Comparison of ENCODE assay signal across 24 cellular contexts in genomic region chr4:32340591-32340990, GRCh38.
DNase-seq lines count a peak whose midpoint lies in the region; ATAC-seq and TF ChIP-seq lines count a peak whose summit lies in the region.
"Had no signal": no experiment of that assay in that cellular context is flagged by ENCODE, and none has a peak within 500 bp of the region (broad histone marks: within the 10 kb centered on the region; RNA-seq: fewer than 3 reads in every experiment).

No MANE protein-coding gene starts in this region.

- H3K36me3 Mint-ChIP-seq in endodermal cell (ENCODE audit: low read depth) (no peaks in the 10 kb centered on the region), osteocyte (ENCODE audit: unreplicated experiment) (peaks cover 1% of the 10 kb centered on the region)
- H3K36me3 Mint-ChIP-seq in activated T-cell treated with anti-CD3 and anti-CD28 coated beads, Interleukin-2, amount 50 U/mL, for 72 hours (ENCODE audit: insufficient read depth in 2 of 2): no peaks in the 10 kb centered on the region
- H3K36me3 Mint-ChIP-seq: CD14-positive monocyte had no signal

- intact Hi-C loops in PC-9 (cut with micrococcal nuclease; ENCODE audit: unreplicated experiment) (no loop called here), upper lobe of right lung (cut with DNase I) (no loop called here)

- no peak overlapping the region for H2AFZ ChIP-seq in PC-9

- H3K9me3 ChIP-seq in BE2C (no peaks in the 10 kb centered on the region; the same call in 1 of the 2 replicates), PC-9 (ENCODE audit: insufficient read depth, low read depth) (no peaks in the 10 kb centered on the region), endodermal cell (ENCODE audit: control insufficient read depth, low read length) (no peaks in the 10 kb centered on the region), upper lobe of right lung (no peaks in the 10 kb centered on the region)
- H3K9me3 ChIP-seq: SK-N-SH had no signal

- ATAC-seq in GM19395 (IDR thresholded peaks at IDR 0.05; ENCODE audit: unreplicated experiment) (no peak), upper lobe of right lung (no peak)
- no peak for ATAC-seq in activated T-cell treated with anti-CD3 and anti-CD28 coated beads, Interleukin-2, amount 50 U/mL, for 72 hours (replicated peaks in 1 of 2)

- peak; percentile 20; the same call in 1 of the 2 replicates for TF ChIP-seq CTCF in BE2C (IDR thresholded peaks at IDR 0.05; ENCODE audit: low read depth, low read length)
- TF ChIP-seq CTCF in PC-9 (conservative IDR thresholded peaks at IDR 0.05): peak; percentile 34; the same call in 1 of the 2 replicates
- peak; percentile 59 for TF ChIP-seq CTCF in endodermal cell (conservative IDR thresholded peaks at IDR 0.05)
- TF ChIP-seq CTCF in osteocyte (IDR thresholded peaks at IDR 0.05): no peak
- no peak for TF ChIP-seq CTCF in upper lobe of right lung (IDR thresholded peaks at IDR 0.05)

- CTCF ChIA-PET in PC-9 (lab: Charles Lee): no interaction called here

- H3K9me3 Mint-ChIP-seq in endodermal cell: no peaks in the 10 kb centered on the region
- H3K9me3 Mint-ChIP-seq in activated T-cell treated with anti-CD3 and anti-CD28 coated beads, Interleukin-2, amount 50 U/mL, for 72 hours: peaks cover 7 to 8% of the 10 kb centered on the region in 2 donors
- H3K9me3 Mint-ChIP-seq in osteocyte (ENCODE audit: unreplicated experiment): peaks cover 2% of the 10 kb centered on the region
- H3K9me3 Mint-ChIP-seq: H9 had no signal

- H3K27ac Mint-ChIP-seq in endodermal cell (no peak overlapping the region), osteocyte (ENCODE audit: unreplicated experiment) (no peak overlapping the region)
- H3K27ac Mint-ChIP-seq in activated T-cell treated with anti-CD3 and anti-CD28 coated beads, Interleukin-2, amount 50 U/mL, for 72 hours: no peak overlapping the region
- H3K27ac Mint-ChIP-seq: CD14-positive monocyte, HFFc6 had no signal

- H3K4me3 ChIP-seq in BE2C (ENCODE audit: low read depth, low read length) (no peak overlapping the region), PC-9 (no peak overlapping the region), endodermal cell (ENCODE audit: low read length) (no peak overlapping the region), upper lobe of right lung (no peak overlapping the region)

- no peak overlapping the region for H3K27ac ChIP-seq in PC-9
- H3K27ac ChIP-seq in endodermal cell (ENCODE audit: low read depth, low read length): no peak overlapping the region
- H3K27ac ChIP-seq in upper lobe of right lung: no peak overlapping the region
- H3K27ac ChIP-seq: RWPE1 had no signal

- H4K20me1 ChIP-seq in PC-9 (ENCODE audit: insufficient read depth): no peaks in the 10 kb centered on the region

- H3K4me1 Mint-ChIP-seq in endodermal cell (peaks cover 9% of the 10 kb centered on the region), osteocyte (ENCODE audit: unreplicated experiment) (no peaks in the 10 kb centered on the region)
- H3K4me1 Mint-ChIP-seq in activated T-cell treated with anti-CD3 and anti-CD28 coated beads, Interleukin-2, amount 50 U/mL, for 72 hours (ENCODE audit: low read depth): no peaks in the 10 kb centered on the region
- H3K4me1 Mint-ChIP-seq: CD14-positive monocyte had no signal

- no peaks in the 10 kb centered on the region for H3F3A ChIP-seq in PC-9 (ENCODE audit: insufficient read depth, low read depth)

- no peak for DNase-seq in BE2C
- DNase-seq in NAMALWA (ENCODE audit: low spot score): peak; percentile 11
- DNase-seq in PC-9: no peak
- no peak for DNase-seq in endodermal cell
- no peak for DNase-seq in activated T-cell treated with anti-CD3 and anti-CD28 coated beads, Interleukin-2, amount 50 U/mL, for 72 hours
- no peak for DNase-seq in osteocyte (ENCODE audit: extremely low spot score, unreplicated experiment)
- no peak for DNase-seq in upper lobe of right lung
- DNase-seq: AML-193; DMS79 treated with DMSO at 0.1 percent for 48 hours; H9; HFFc6; KG1; NCI-H1105; NCI-H146; NCI-H2029; NCI-H226; NCI-H510A treated with DMSO at 0.1 percent for 48 hours; NCI-H748 treated with DMSO at 0.1 percent for 48 hours; NK-92 treated with Interleukin-12 subunit alpha and Interleukin-12 subunit beta, amount 100 ng/mL, for 24 hours; SIG-M5; SK-N-SH had no signal

- no TSS peak for BruUV-seq in PC-9 (replicated peaks; lab: Mats Ljungman, UMichigan)

- H3K9me2 ChIP-seq in PC-9 (ENCODE audit: insufficient read depth): no peaks in the 10 kb centered on the region
- H3K9me2 ChIP-seq: SK-N-SH had no signal

- no peak overlapping the region for H3K4me2 ChIP-seq in PC-9
- H3K4me2 ChIP-seq: SK-N-SH had no signal

- no peaks in the 10 kb centered on the region for H3K79me2 ChIP-seq in PC-9 (ENCODE audit: low read depth)

- no peak overlapping the region for H3K9ac ChIP-seq in endodermal cell (ENCODE audit: extremely low read depth, low read length, poor library complexity, severe bottlenecking)
- H3K9ac ChIP-seq: SK-N-SH had no signal

- H3K36me3 ChIP-seq in BE2C (no peaks in the 10 kb centered on the region), PC-9 (ENCODE audit: low read depth) (no peaks in the 10 kb centered on the region), endodermal cell (ENCODE audit: control insufficient read depth, insufficient read depth, low read length) (no peaks in the 10 kb centered on the region), upper lobe of right lung (no peaks in the 10 kb centered on the region)

- POLR2A ChIA-PET in PC-9 (lab: Charles Lee; ENCODE audit: unreplicated experiment): no interaction called here

- H3K4me3 Mint-ChIP-seq in endodermal cell (no peak overlapping the region), osteocyte (ENCODE audit: unreplicated experiment) (no peak overlapping the region)
- no peak overlapping the region for H3K4me3 Mint-ChIP-seq in activated T-cell treated with anti-CD3 and anti-CD28 coated beads, Interleukin-2, amount 50 U/mL, for 72 hours
- H3K4me3 Mint-ChIP-seq: CD14-positive monocyte, H9, HFFc6 had no signal

- H3K27me3 Mint-ChIP-seq in endodermal cell (ENCODE audit: insufficient read depth) (no peaks in the 10 kb centered on the region), osteocyte (ENCODE audit: unreplicated experiment) (no peaks in the 10 kb centered on the region)
- H3K27me3 Mint-ChIP-seq in activated T-cell treated with anti-CD3 and anti-CD28 coated beads, Interleukin-2, amount 50 U/mL, for 72 hours (ENCODE audit: low read depth): no peaks in the 10 kb centered on the region

- H3K4me1 ChIP-seq in BE2C: no peaks in the 10 kb centered on the region
- no peaks in the 10 kb centered on the region for H3K4me1 ChIP-seq in PC-9 (replicated peaks; ENCODE audit: insufficient read depth)
- H3K4me1 ChIP-seq in endodermal cell (ENCODE audit: control insufficient read depth, insufficient read depth, low read length): peaks cover 6% of the 10 kb centered on the region
- H3K4me1 ChIP-seq in upper lobe of right lung: no peaks in the 10 kb centered on the region

- H3K27me3 ChIP-seq in BE2C (no peaks in the 10 kb centered on the region), PC-9 (ENCODE audit: insufficient read depth, low read depth) (no peaks in the 10 kb centered on the region), endodermal cell (ENCODE audit: control insufficient read depth, insufficient read depth, low read length, poor library complexity, severe bottlenecking) (no peaks in the 10 kb centered on the region), upper lobe of right lung (no peaks in the 10 kb centered on the region)

Comparison
In these comparisons a context has a peak if more than half of its experiments do, and no peak if none do; other contexts are left out.
1. CTCF ChIP-seq: peak in BE2C (single experiment), PC-9 (single experiment) and endodermal cell (single experiment); none in osteocyte (single experiment) and upper lobe of right lung (single experiment).